ENCODE assay signal across 1 cellular context in the genomic region with DNA sequence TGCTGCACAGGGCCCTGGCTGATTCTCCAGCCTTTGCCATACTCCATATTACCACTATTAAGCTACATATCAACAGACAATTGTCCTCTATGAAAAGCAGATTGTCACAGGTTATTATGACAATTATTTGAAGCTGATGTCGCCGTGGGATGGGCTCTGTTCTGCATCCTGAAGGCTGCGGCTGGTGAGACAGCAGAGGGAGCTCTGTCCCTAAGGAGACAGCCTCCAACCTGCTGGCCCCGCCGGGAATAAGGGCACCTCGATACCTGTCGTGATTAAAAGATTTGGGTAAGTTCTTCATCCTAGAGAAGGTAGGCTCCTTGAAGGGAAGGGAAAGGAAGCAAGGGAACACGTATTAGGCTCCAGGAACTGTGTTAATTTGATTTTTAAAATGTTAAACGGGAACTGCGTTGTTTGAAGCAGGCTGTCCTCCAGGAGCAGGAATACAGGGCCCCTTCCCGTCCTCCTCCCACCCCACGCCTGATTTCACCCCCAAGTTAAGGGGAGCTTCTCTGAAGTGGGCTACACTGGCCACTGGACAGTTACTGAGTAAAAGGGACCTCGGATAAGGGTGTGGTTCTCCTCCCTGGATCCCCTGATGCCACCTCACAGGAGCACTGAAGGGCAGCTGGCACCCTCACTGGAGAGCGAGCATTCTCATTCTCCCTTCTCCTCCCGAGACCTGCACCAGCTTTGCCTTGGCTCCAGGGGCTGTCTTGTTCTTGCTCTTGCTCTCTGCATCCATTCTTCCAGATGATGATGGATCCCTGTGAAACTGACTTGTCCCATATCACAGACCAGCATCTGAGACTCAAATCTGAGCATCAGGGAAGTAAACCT.
TF ChIP-seq lines count a peak whose summit lies in the region.

No MANE protein-coding gene starts in this region.

TF ChIP-seq in GM23338, 12 proteins besides CTCF, POLR2A, EP300 and RAD21 (continued from another document):
- TF ChIP-seq, protein P1, sequence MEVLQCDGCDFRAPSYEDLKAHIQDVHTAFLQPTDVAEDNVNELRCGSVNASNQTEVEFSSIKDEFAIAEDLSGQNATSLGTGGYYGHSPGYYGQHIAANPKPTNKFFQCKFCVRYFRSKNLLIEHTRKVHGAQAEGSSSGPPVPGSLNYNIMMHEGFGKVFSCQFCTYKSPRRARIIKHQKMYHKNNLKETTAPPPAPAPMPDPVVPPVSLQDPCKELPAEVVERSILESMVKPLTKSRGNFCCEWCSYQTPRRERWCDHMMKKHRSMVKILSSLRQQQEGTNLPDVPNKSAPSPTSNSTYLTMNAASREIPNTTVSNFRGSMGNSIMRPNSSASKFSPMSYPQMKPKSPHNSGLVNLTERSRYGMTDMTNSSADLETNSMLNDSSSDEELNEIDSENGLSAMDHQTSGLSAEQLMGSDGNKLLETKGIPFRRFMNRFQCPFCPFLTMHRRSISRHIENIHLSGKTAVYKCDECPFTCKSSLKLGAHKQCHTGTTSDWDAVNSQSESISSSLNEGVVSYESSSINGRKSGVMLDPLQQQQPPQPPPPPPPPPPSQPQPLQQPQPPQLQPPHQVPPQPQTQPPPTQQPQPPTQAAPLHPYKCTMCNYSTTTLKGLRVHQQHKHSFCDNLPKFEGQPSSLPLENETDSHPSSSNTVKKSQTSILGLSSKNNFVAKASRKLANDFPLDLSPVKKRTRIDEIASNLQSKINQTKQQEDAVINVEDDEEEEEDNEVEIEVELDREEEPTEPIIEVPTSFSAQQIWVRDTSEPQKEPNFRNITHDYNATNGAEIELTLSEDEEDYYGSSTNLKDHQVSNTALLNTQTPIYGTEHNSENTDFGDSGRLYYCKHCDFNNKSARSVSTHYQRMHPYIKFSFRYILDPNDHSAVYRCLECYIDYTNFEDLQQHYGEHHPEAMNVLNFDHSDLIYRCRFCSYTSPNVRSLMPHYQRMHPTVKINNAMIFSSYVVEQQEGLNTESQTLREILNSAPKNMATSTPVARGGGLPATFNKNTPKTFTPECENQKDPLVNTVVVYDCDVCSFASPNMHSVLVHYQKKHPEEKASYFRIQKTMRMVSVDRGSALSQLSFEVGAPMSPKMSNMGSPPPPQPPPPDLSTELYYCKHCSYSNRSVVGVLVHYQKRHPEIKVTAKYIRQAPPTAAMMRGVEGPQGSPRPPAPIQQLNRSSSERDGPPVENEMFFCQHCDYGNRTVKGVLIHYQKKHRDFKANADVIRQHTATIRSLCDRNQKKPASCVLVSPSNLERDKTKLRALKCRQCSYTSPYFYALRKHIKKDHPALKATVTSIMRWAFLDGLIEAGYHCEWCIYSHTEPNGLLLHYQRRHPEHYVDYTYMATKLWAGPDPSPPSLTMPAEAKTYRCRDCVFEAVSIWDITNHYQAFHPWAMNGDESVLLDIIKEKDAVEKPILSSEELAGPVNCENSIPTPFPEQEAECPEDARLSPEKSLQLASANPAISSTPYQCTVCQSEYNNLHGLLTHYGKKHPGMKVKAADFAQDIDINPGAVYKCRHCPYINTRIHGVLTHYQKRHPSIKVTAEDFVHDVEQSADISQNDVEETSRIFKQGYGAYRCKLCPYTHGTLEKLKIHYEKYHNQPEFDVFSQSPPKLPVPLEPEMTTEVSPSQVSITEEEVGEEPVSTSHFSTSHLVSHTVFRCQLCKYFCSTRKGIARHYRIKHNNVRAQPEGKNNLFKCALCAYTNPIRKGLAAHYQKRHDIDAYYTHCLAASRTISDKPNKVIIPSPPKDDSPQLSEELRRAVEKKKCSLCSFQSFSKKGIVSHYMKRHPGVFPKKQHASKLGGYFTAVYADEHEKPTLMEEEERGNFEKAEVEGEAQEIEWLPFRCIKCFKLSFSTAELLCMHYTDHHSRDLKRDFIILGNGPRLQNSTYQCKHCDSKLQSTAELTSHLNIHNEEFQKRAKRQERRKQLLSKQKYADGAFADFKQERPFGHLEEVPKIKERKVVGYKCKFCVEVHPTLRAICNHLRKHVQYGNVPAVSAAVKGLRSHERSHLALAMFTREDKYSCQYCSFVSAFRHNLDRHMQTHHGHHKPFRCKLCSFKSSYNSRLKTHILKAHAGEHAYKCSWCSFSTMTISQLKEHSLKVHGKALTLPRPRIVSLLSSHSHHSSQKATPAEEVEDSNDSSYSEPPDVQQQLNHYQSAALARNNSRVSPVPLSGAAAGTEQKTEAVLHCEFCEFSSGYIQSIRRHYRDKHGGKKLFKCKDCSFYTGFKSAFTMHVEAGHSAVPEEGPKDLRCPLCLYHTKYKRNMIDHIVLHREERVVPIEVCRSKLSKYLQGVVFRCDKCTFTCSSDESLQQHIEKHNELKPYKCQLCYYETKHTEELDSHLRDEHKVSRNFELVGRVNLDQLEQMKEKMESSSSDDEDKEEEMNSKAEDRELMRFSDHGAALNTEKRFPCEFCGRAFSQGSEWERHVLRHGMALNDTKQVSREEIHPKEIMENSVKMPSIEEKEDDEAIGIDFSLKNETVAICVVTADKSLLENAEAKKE (CRISPR knock-in tag; IDR thresholded peaks at IDR 0.05) = no peak
- TF ChIP-seq JUNB (IDR thresholded peaks at IDR 0.05; ENCODE audit: unreplicated experiment) (no peak), EZH2 (IDR thresholded peaks at IDR 0.05; ENCODE audit: low read depth, unreplicated experiment) (no peak)
